ENCODE assay signal across 8 cellular contexts in genomic region chr2:102141915-102142828, GRCh38. TPM values are rescaled to one million over a fixed set of nuclear protein-coding genes. Genes with fewer than 3 reads are reported as not detected.
A peak's percentile ranks its signal among the peaks of the same experiment; 100 is the strongest.
DNase-seq lines count a peak whose midpoint lies in the region; ATAC-seq and TF ChIP-seq lines count a peak whose summit lies in the region.

IL1R1 (plus strand) TSS chr2:102142746; CDS start chr2:102157725, 14,979 bp downstream.

- H3K4me2 ChIP-seq in IMR-90 (ENCODE audit: low read depth, low read length) = peak within 1 kb of the TSS; percentile 97

- peaks cover 19% of the 10 kb centered on the region for H3K9me1 ChIP-seq in IMR-90 (ENCODE audit: insufficient read depth, low read length)

- H3K27me3 ChIP-seq in IMR-90 (ENCODE audit: control insufficient read depth, insufficient read depth, low read length) = no peaks in the 10 kb centered on the region
- no peaks in the 10 kb centered on the region for H3K27me3 ChIP-seq in brain microvascular endothelial cell (replicated peaks)

- TF ChIP-seq POLR2A in IMR-90 (IDR thresholded peaks at IDR 0.05; ENCODE audit: low read depth, low read length) = peak; percentile 83

- H4K20me1 ChIP-seq in IMR-90 (ENCODE audit: insufficient read depth, low read length) = 0 out of 2 replicates have a peak, but pooled peaks cover 3% of the 10 kb centered on the region

- peak within 1 kb of the TSS; percentile 80 for H2BK15ac ChIP-seq in IMR-90 (ENCODE audit: low read depth, low read length)

- peak within 1 kb of the TSS; percentile 90 to 95 for H4K8ac ChIP-seq in IMR-90 (ENCODE audit: low read depth in 2 of 2, low read length in 2 of 2)

- H2BK20ac ChIP-seq in IMR-90 (ENCODE audit: low read depth, low read length) = peak within 1 kb of the TSS; percentile 73

- intact Hi-C loops in IMR-90 (cut with micrococcal nuclease) = loop anchor here (2.0 to 5.0 kb wide), 2 partner anchors 77 to 120 kb away; no protein-coding TSS in a partner anchor

- peaks cover 24% of the 10 kb centered on the region for H3K9me3 ChIP-seq in IMR-90 (ENCODE audit: control insufficient read depth, insufficient read depth, low read length)

- H3K79me1 ChIP-seq in IMR-90 (ENCODE audit: low read depth in 1 of 2, low read length in 2 of 2) = peaks cover 23 to 57% of the 10 kb centered on the region in 2 experiments

- peak within 1 kb of the TSS; percentile 93 for H3K9ac ChIP-seq in IMR-90 (ENCODE audit: low read depth, low read length)

- H3K27ac ChIP-seq in IMR-90 (ENCODE audit: insufficient read depth, low read length) = peak within 1 kb of the TSS; percentile 93
- H3K27ac ChIP-seq in brain microvascular endothelial cell = peak within 1 kb of the TSS; percentile 93

- peak within 1 kb of the TSS; percentile 86 for H2AK9ac ChIP-seq in IMR-90 (replicated peaks; ENCODE audit: low read depth, low read length, poor library complexity)

- H3K4me1 ChIP-seq in IMR-90 (ENCODE audit: control insufficient read depth, insufficient read depth, low read length) = peaks cover 18% of the 10 kb centered on the region

- POLR2A ChIA-PET in IMR-90 (lab: Charles Lee; ENCODE audit: unreplicated experiment) = interaction anchor here (0.6 to 2.0 kb wide), 4 partner anchors 38 to 98 kb away, joined by 3 to 6 read pairs (median 5); no protein-coding TSS in a partner anchor

- H3K23ac ChIP-seq in IMR-90 (ENCODE audit: low read depth, low read length) = peak within 1 kb of the TSS; percentile 95

- peak within 1 kb of the TSS; percentile 93 for H3K4ac ChIP-seq in IMR-90 (ENCODE audit: low read depth, low read length)

- H3K4me3 ChIP-seq in IMR-90 (ENCODE audit: insufficient read depth, low read depth, low read length) (peak within 1 kb of the TSS; percentile 89), brain microvascular endothelial cell (ENCODE audit: low read depth, low read length) (peak within 1 kb of the TSS; percentile 77), iPS-11a (ENCODE audit: low read depth, low read length) (peak within 1 kb of the TSS; percentile 39), retinal pigment epithelial cell (ENCODE audit: low read length) (peak within 1 kb of the TSS; percentile 59)

- WGBS in IMR-90 (ENCODE audit: extremely low coverage in 2 of 2, insufficient read length in 1 of 2), 2 experiments = 0% methylated on average over 36 of the region's 68 CpGs; no CpG with 5 or more reads in 1 of the 2 experiments

- in situ Hi-C loops in IMR-90 (cut with MboI; ENCODE audit: low sequenced_read_pairs) = loop anchor here (10.0 kb wide), 1 partner anchor 117 kb away; no protein-coding TSS in a partner anchor
- in situ Hi-C loops in brain microvascular endothelial cell (cut with HindIII; ENCODE audit: low pct_ligation_motif_present, low sequenced_read_pairs) = no loop called here

- peaks cover 26% of the 10 kb centered on the region for H3K36me3 ChIP-seq in IMR-90 (ENCODE audit: control insufficient read depth, insufficient read depth, low read length)
- peaks cover 16% of the 10 kb centered on the region for H3K36me3 ChIP-seq in brain microvascular endothelial cell (replicated peaks)

- ATAC-seq in IMR-90 (ENCODE audit: low read depth) = peak; percentile 91
- no peak for ATAC-seq in HG03135 (IDR thresholded peaks at IDR 0.05; ENCODE audit: unreplicated experiment)
- ATAC-seq in HG02571 (IDR thresholded peaks at IDR 0.05; ENCODE audit: unreplicated experiment) = no peak

- BruUV-seq in IMR-90 (replicated peaks; lab: Mats Ljungman, UMichigan) = no TSS peak

- H3K56ac ChIP-seq in IMR-90 (ENCODE audit: extremely low read depth, insufficient read depth, low read length) = peak within 1 kb of the TSS; percentile 66

- peak within 1 kb of the TSS; percentile 87 for H4K5ac ChIP-seq in IMR-90 (ENCODE audit: low read depth, low read length)

- no peak for TF ChIP-seq RAD21 in IMR-90 (IDR thresholded peaks at IDR 0.05; ENCODE audit: low read length)

- H2BK120ac ChIP-seq in IMR-90 (ENCODE audit: low read depth, low read length) = peak within 1 kb of the TSS; percentile 86

- no peak for TF ChIP-seq CTCF in IMR-90 (conservative IDR thresholded peaks at IDR 0.05; ENCODE audit: low read depth, low read length)
- no peak for TF ChIP-seq CTCF in brain microvascular endothelial cell (IDR thresholded peaks at IDR 0.05; ENCODE audit: low read depth, low read length, missing control alignments)
- TF ChIP-seq CTCF in retinal pigment epithelial cell (conservative IDR thresholded peaks at IDR 0.05; ENCODE audit: low read depth, low read length) = no peak

- dilution Hi-C loops in IMR-90 (cut with HindIII; ENCODE audit: low sequenced_read_pairs, unreplicated experiment) = no loop called here

- peak within 1 kb of the TSS; percentile 94 for H3K18ac ChIP-seq in IMR-90 (ENCODE audit: low read depth, low read length)

- H2BK5ac ChIP-seq in IMR-90 (ENCODE audit: low read depth, low read length, poor library complexity, severe bottlenecking) = peak within 1 kb of the TSS; percentile 51

- peak within 1 kb of the TSS; percentile 95 for H2AFZ ChIP-seq in IMR-90 (replicated peaks; ENCODE audit: low read length, poor library complexity)

- H3K14ac ChIP-seq in IMR-90 (replicated peaks; ENCODE audit: low read depth, low read length) = peak within 1 kb of the TSS; percentile 73

- DNase-seq in Daoy (ENCODE audit: low read depth) (peak; percentile 64), IMR-90 (peak; percentile 80), brain microvascular endothelial cell (peak; percentile 50), retinal pigment epithelial cell (ENCODE audit: low read depth) (no peak), DMS79 treated with DMSO at 0.1 percent for 48 hours (lab: John Stamatoyannopoulos, UW) (no peak)

- CTCF ChIA-PET in IMR-90 (lab: Yijun Ruan, JAX) = interaction anchor here (0.6 to 2.0 kb wide), 6 partner anchors 23 to 121 kb away, joined by 3 to 10 read pairs (median 4); no protein-coding TSS in a partner anchor

- H4K91ac ChIP-seq in IMR-90 (ENCODE audit: insufficient read depth, low read depth, low read length) = peak within 1 kb of the TSS; percentile 91

- H2AK5ac ChIP-seq in IMR-90 (ENCODE audit: low read depth, low read length) = peak within 1 kb of the TSS; percentile 95

TF ChIP-seq in IMR-90, 13 proteins besides CTCF, POLR2A, EP300 and RAD21:
- TF ChIP-seq CEBPB (IDR thresholded peaks at IDR 0.05; ENCODE audit: low read depth, low read length) (no peak), SMC3 (IDR thresholded peaks at IDR 0.05; ENCODE audit: low read depth, low read length) (peak; percentile 13; the same call in 1 of the 2 replicates), ELK1 (IDR thresholded peaks at IDR 0.05; ENCODE audit: borderline replicate concordance, low read depth, low read length) (no peak), MXI1 (IDR thresholded peaks at IDR 0.05; ENCODE audit: borderline replicate concordance, low read depth, low read length) (peak; percentile 48; the same call in 1 of the 2 replicates), NFE2L2 (IDR thresholded peaks at IDR 0.05; ENCODE audit: low read depth, low read length) (no peak), BHLHE40 (IDR thresholded peaks at IDR 0.05; ENCODE audit: low read depth, low read length) (no peak), MAZ (IDR thresholded peaks at IDR 0.05; ENCODE audit: borderline replicate concordance, low read depth, low read length) (peak; percentile 45; the same call in 1 of the 2 replicates)

RNA-seq across cellular contexts. Expression of gene IL1R1, which starts in this region (rescaled TPM):
- 1.1 and 3.2 TPM in 2 replicates for total RNA-seq in Daoy (2014; rRNA removed; shearing (Covaris generic))
- 6.5 and 8.1 TPM in 2 replicates for total RNA-seq in IMR-90 (2012; rRNA removed)
- polyA plus RNA-seq in IMR-90 (2012; rRNA removed) = 11.3 and 13.8 TPM in 2 replicates
- polyA plus RNA-seq in IMR-90 (2012; cell fraction: cytosol; rRNA removed) = 4.6 and 9.3 TPM in 2 replicates
- polyA plus RNA-seq in IMR-90 (2012; cell fraction: nucleus; rRNA removed; ENCODE audit: low replicate concordance) = 6.3 and 29.2 TPM in 2 replicates

Comparison
In these comparisons a context has a peak if more than half of its experiments do, and no peak if none do; other contexts are left out.
1. DNase-seq: peak in Daoy (single experiment), IMR-90 (single experiment) and brain microvascular endothelial cell (single experiment); none in retinal pigment epithelial cell (single experiment) and DMS79 treated with DMSO at 0.1 percent for 48 hours (single experiment).
2. H3K4me3 ChIP-seq: peak in every context shown above with its lines; median percentile 89 in IMR-90; 77 in brain microvascular endothelial cell; 59 in retinal pigment epithelial cell; 39 in iPS-11a.